In the genomic region with DNA sequence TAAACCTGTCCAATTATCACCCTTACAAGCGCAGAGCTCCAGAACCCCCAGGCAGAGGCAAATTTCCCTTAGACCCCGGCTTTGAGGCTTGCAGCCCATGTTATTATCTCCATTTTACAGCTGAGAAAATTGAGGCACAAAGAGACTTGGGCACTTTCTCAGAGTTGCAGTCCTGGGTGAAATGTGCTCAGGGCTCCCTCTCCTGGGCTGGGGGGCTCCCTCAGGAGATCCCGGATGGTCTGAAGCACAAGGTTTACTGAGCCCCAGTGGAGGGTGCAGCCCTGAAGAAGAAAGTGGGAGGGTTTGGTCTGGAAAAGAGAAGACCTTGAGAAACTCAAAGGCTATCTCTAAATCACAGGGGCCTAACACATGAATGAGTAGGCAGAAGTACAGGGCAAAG, we compare ENCODE assay signal across 15 cellular contexts.
DNase-seq lines count a peak whose midpoint lies in the region; ATAC-seq and TF ChIP-seq lines count a peak whose summit lies in the region.
"Had no signal": no experiment of that assay in that cellular context is flagged by ENCODE, and none has a peak within 500 bp of the region (broad histone marks: within the 10 kb centered on the region; RNA-seq: fewer than 3 reads in every experiment).

No MANE protein-coding gene starts in this region.

- peak overlapping the region; percentile 84; the same call in 1 of the 2 replicates for H2AFZ ChIP-seq in MM.1S (ENCODE audit: low read length)
- H2AFZ ChIP-seq in neural progenitor cell (replicated peaks): no peak overlapping the region
- H2AFZ ChIP-seq: GM23248 had no signal

- H3K9ac ChIP-seq in MM.1S (ENCODE audit: low read length) (no peak overlapping the region), neural progenitor cell (no peak overlapping the region)
- H3K9ac ChIP-seq: BLaER1 treated with 17β-estradiol and CSF1 and Interleukin-3, amounts not matched to agents 10 nM and 100 nM; GM23248 had no signal

- H3K27ac ChIP-seq in MM.1S (ENCODE audit: low read length): no peak overlapping the region
- H3K27ac ChIP-seq in neural progenitor cell: no peak overlapping the region
- H3K27ac ChIP-seq: BLaER1 treated with 17β-estradiol and CSF1 and Interleukin-3, amounts not matched to agents 10 nM and 100 nM; GM23248 had no signal

- H3K9me3 Mint-ChIP-seq in endothelial cell (ENCODE audit: unreplicated experiment) (no peaks in the 10 kb centered on the region), neural progenitor cell (peaks cover 3% of the 10 kb centered on the region)
- H3K9me3 Mint-ChIP-seq: IgD-negative memory B cell had no signal

- H3K27me3 Mint-ChIP-seq in endothelial cell (ENCODE audit: unreplicated experiment) (peaks cover 12% of the 10 kb centered on the region), neural progenitor cell (ENCODE audit: insufficient read depth, low read depth) (peaks cover 10% of the 10 kb centered on the region)

- H3K4me3 ChIP-seq in H7 (ENCODE audit: insufficient read depth, low read depth, low read length) (no peak overlapping the region), MM.1S (ENCODE audit: low read length) (no peak overlapping the region), neural progenitor cell (no peak overlapping the region)
- H3K4me3 ChIP-seq: GM23248 had no signal

- H3K36me3 Mint-ChIP-seq in endothelial cell (ENCODE audit: low read depth, unreplicated experiment) (no peaks in the 10 kb centered on the region), neural progenitor cell (no peaks in the 10 kb centered on the region)
- H3K36me3 Mint-ChIP-seq: CD4-positive, CD25-positive, alpha-beta regulatory T cell; IgD-negative memory B cell had no signal

- TF ChIP-seq CTCF in MM.1S (IDR thresholded peaks at IDR 0.05; ENCODE audit: low read length) (no peak), endothelial cell (IDR thresholded peaks at IDR 0.05; ENCODE audit: unreplicated experiment) (no peak), neural progenitor cell (IDR thresholded peaks at IDR 0.05) (peak; percentile 17)

- H3K4me1 ChIP-seq in MM.1S (ENCODE audit: low read length) (peaks cover 4% of the 10 kb centered on the region; the same call in 1 of the 2 replicates), neural progenitor cell (peaks cover 7% of the 10 kb centered on the region)

- H3K79me2 ChIP-seq in MM.1S (ENCODE audit: low read length) (no peaks in the 10 kb centered on the region), neural progenitor cell (ENCODE audit: low read depth) (no peaks in the 10 kb centered on the region)

- H3K27ac Mint-ChIP-seq in endothelial cell (ENCODE audit: unreplicated experiment) (no peak overlapping the region), neural progenitor cell (no peak overlapping the region)
- H3K27ac Mint-ChIP-seq: CD4-positive, CD25-positive, alpha-beta regulatory T cell; HFFc6; IgD-negative memory B cell had no signal

- no peaks in the 10 kb centered on the region for H3K9me2 ChIP-seq in MM.1S (replicated peaks; ENCODE audit: insufficient read depth, low read length)

- H3K4me1 Mint-ChIP-seq in endothelial cell (ENCODE audit: unreplicated experiment) (peaks cover 3% of the 10 kb centered on the region), neural progenitor cell (peaks cover 21% of the 10 kb centered on the region)

- peaks cover 14% of the 10 kb centered on the region for H3K27me3 ChIP-seq in H7 (ENCODE audit: control insufficient read depth, insufficient read depth, low read length)
- no peaks in the 10 kb centered on the region for H3K27me3 ChIP-seq in MM.1S (replicated peaks; ENCODE audit: insufficient read depth, low read length)
- peaks cover 19% of the 10 kb centered on the region for H3K27me3 ChIP-seq in neural progenitor cell

- ATAC-seq in GM18873 (IDR thresholded peaks at IDR 0.05; ENCODE audit: low FRiP score, unreplicated experiment): no peak
- no peak for ATAC-seq in GM21423 (IDR thresholded peaks at IDR 0.05; ENCODE audit: unreplicated experiment)

- H3K36me3 ChIP-seq in H7 (replicated peaks; ENCODE audit: control insufficient read depth, insufficient read depth, low read length) (no peaks in the 10 kb centered on the region), MM.1S (replicated peaks; ENCODE audit: insufficient read depth, low read length) (no peaks in the 10 kb centered on the region), neural progenitor cell (no peaks in the 10 kb centered on the region)
- H3K36me3 ChIP-seq: BLaER1 treated with 17β-estradiol and CSF1 and Interleukin-3, amounts not matched to agents 10 nM and 100 nM had no signal

- no peaks in the 10 kb centered on the region for H3F3A ChIP-seq in MM.1S (ENCODE audit: insufficient read depth, low read length)
- peaks cover 5% of the 10 kb centered on the region for H3F3A ChIP-seq in neural progenitor cell (ENCODE audit: low read depth)

- peak overlapping the region; percentile 31 for H3K4me3 Mint-ChIP-seq in endothelial cell (ENCODE audit: unreplicated experiment)
- H3K4me3 Mint-ChIP-seq in neural progenitor cell: peak overlapping the region; percentile 52
- H3K4me3 Mint-ChIP-seq: CD4-positive, CD25-positive, alpha-beta regulatory T cell; HFFc6 had no signal

- DNase-seq in H7: peak; percentile 24
- DNase-seq in MM.1S: no peak
- DNase-seq in endothelial cell (ENCODE audit: low spot score): no peak
- no peak for DNase-seq in neural progenitor cell (ENCODE audit: low spot score)
- no peak for DNase-seq in activated CD4-positive, alpha-beta T cell treated with anti-CD3 and anti-CD28 coated beads for 1 hour
- DNase-seq: ACHN; CD4-positive, CD25-positive, alpha-beta regulatory T cell; DMS 273 treated with DMSO at 0.1 percent for 48 hours; GM23248; HCEC 1CT; HFFc6 had no signal

- H4K20me1 ChIP-seq in MM.1S (ENCODE audit: insufficient read depth, low read length): no peaks in the 10 kb centered on the region
- no peaks in the 10 kb centered on the region for H4K20me1 ChIP-seq in neural progenitor cell (ENCODE audit: low read depth)

- H3K4me2 ChIP-seq in MM.1S (ENCODE audit: low read depth, low read length) (no peak overlapping the region), neural progenitor cell (no peak overlapping the region)

- H3K9me3 ChIP-seq in MM.1S (replicated peaks; ENCODE audit: insufficient read depth, low read length): no peaks in the 10 kb centered on the region
- no peaks in the 10 kb centered on the region for H3K9me3 ChIP-seq in neural progenitor cell (ENCODE audit: low read depth)
- H3K9me3 ChIP-seq: BLaER1 treated with 17β-estradiol and CSF1 and Interleukin-3, amounts not matched to agents 10 nM and 100 nM had no signal
